ENCODE assay signal across 9 cellular contexts in the genomic region with DNA sequence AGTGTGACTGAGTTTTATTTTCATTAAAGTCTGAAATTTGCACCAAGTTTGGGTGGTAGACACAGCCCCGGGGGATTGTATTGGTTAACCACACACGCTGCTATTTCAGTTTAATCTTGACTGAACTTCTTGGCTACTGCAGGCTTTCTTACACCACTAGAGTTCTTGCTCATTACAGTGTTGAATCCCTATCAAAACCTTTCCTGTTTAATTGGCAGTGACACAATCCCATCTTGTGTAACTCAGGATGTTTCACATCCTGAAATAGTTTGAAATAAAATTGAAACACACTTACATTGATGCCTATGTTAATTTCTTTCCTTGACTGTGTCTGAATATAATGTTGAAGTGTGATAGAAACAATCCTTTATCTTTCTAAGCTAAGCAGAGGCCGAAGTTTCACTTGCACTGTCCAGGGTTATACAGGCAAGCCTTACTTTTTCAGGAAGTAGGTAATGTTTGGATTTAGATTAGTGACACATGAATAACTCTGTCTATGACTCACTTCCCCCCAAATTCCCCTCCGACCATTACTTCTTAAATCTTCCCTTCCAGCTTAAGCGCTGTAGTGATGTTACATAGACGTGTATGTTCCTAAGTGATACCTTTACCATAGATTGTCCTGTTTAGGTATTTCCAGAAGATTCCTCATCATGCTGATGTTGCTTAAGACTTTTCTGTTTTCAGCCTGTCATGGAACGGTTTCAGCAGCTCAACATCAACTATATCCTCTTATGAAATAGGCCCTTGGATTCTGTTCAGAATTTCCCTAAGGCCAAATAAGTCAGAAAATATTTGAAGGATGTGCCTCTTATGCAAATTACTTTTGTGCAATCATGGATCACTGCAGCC. TPM values are rescaled to one million over a fixed set of nuclear protein-coding genes. Genes with fewer than 3 reads are reported as not detected.
DNase-seq lines count a peak whose midpoint lies in the region; ATAC-seq and TF ChIP-seq lines count a peak whose summit lies in the region.
"Had no signal": no experiment of that assay in that cellular context is flagged by ENCODE, and none has a peak within 500 bp of the region (broad histone marks: within the 10 kb centered on the region; RNA-seq: fewer than 3 reads in every experiment).

No MANE protein-coding gene starts in this region.

- TF ChIP-seq CTCF in PC-3 (conservative IDR thresholded peaks at IDR 0.05; ENCODE audit: low read depth, low read length) = no peak

- intact Hi-C loops in PC-3 (cut with micrococcal nuclease) = loop anchor here (1.0 to 5.0 kb wide), 4 partner anchors 16 to 142 kb away; partner anchors contain the start of gene ATG7

- no peaks in the 10 kb centered on the region for H3K9me2 ChIP-seq in PC-3 (replicated peaks; ENCODE audit: low read length)

- ATAC-seq in HG02885 (IDR thresholded peaks at IDR 0.05; ENCODE audit: poor library complexity, unreplicated experiment) = peak; percentile 76
- peak; percentile 79 for ATAC-seq in PC-3

- peak overlapping the region; percentile 25; the same call in 1 of the 2 replicates for H2AFZ ChIP-seq in PC-3 (ENCODE audit: low read length)

- peak; percentile 60 for DNase-seq in DMS53 (lab: John Stamatoyannopoulos, UW)
- no peak for DNase-seq in DMS53 treated with DMSO at 0.1 percent for 48 hours (lab: John Stamatoyannopoulos, UW; ENCODE audit: unreplicated experiment)
- DNase-seq in PC-3 = peak; percentile 94
- peak; percentile 49 for DNase-seq in myocyte (ENCODE audit: low read depth)
- DNase-seq in DMS114 treated with DMSO at 0.1 percent for 48 hours (lab: John Stamatoyannopoulos, UW; ENCODE audit: unreplicated experiment) = no peak
- no peak for DNase-seq in activated CD4-positive, alpha-beta T cell treated with anti-CD3 and anti-CD28 coated beads, Interleukin-2, amount 50 U/mL, for 1 hour

- peaks cover 63% of the 10 kb centered on the region for H3K79me2 ChIP-seq in PC-3 (ENCODE audit: low read length)

- peaks cover 61% of the 10 kb centered on the region for H3K4me1 ChIP-seq in PC-3 (ENCODE audit: insufficient read depth, low read length)

- H3K4me2 ChIP-seq in PC-3 (ENCODE audit: low read length) = peak overlapping the region; percentile 77

- no peaks in the 10 kb centered on the region for H3K27me3 ChIP-seq in PC-3 (ENCODE audit: low read length)

- TSS peak; percentile 98 for BruUV-seq in PC-3 (replicated peaks; lab: Mats Ljungman, UMichigan)

- CTCF ChIA-PET in PC-3 (lab: Charles Lee) = interaction anchor here (0.7 to 1.5 kb wide), 6 partner anchors 10 to 83 kb away, joined by 3 to 4 read pairs (median 4); no protein-coding TSS in a partner anchor

- peaks cover 13% of the 10 kb centered on the region; the same call in 1 of the 2 replicates for H3K36me3 ChIP-seq in PC-3 (ENCODE audit: low read depth, low read length)

- no peaks in the 10 kb centered on the region for H3K9me3 ChIP-seq in PC-3 (ENCODE audit: low read length)

- POLR2A ChIA-PET in PC-3 (lab: Charles Lee; ENCODE audit: unreplicated experiment) = interaction anchor here (0.6 to 2.3 kb wide), 7 partner anchors 10 to 1910 kb away, joined by 3 to 25 read pairs (median 4); partner anchors contain the start of gene ATG7

- peak overlapping the region; percentile 78 for H3K9ac ChIP-seq in PC-3 (ENCODE audit: low read length)

- peak overlapping the region; percentile 55 for H3K4me3 ChIP-seq in PC-3 (ENCODE audit: low read length)

- peaks cover 28% of the 10 kb centered on the region for H3F3A ChIP-seq in PC-3 (ENCODE audit: low read length, unreplicated experiment)

- peak overlapping the region; percentile 97 for H3K27ac ChIP-seq in PC-3 (ENCODE audit: low read length)
- peak overlapping the region; percentile 41 for H3K27ac ChIP-seq in cingulate gyrus (ENCODE audit: low read depth, low read length)
- H3K27ac ChIP-seq: 22Rv1 had no signal

- H4K20me1 ChIP-seq in PC-3 (ENCODE audit: low read length) = no peaks in the 10 kb centered on the region

RNA-seq across cellular contexts. Expression of gene ATG7, which starts 16.8 kb away (rescaled TPM):
- 33.2 and 36.5 TPM in 2 replicates for total RNA-seq in PC-3 (2014; rRNA removed)
- total RNA-seq in myocyte = 16.8 and 24.3 TPM in 2 replicates
- polyA plus RNA-seq in myocyte (2012) = 19.4 TPM

Comparison
In these comparisons a context has a peak if more than half of its experiments do, and no peak if none do; other contexts are left out.
1. DNase-seq: peak in DMS53 (single experiment), PC-3 (single experiment) and myocyte (single experiment); none in DMS53 treated with DMSO at 0.1 percent for 48 hours (single experiment), DMS114 treated with DMSO at 0.1 percent for 48 hours (single experiment) and activated CD4-positive, alpha-beta T cell treated with anti-CD3 and anti-CD28 coated beads, Interleukin-2, amount 50 U/mL, for 1 hour (single experiment).